In genomic region chr1:61184714-61185106, GRCh38 we compare ENCODE assay signal across 12 cellular contexts.
DNase-seq lines count a peak whose midpoint lies in the region; ATAC-seq, FAIRE-seq and TF ChIP-seq lines count a peak whose summit lies in the region.
"Had no signal": no experiment of that assay in that cellular context is flagged by ENCODE, and none has a peak within 500 bp of the region (broad histone marks: within the 10 kb centered on the region; RNA-seq: fewer than 3 reads in every experiment).

No MANE protein-coding gene starts in this region.

- H3K36me3 Mint-ChIP-seq in Calu3 (ENCODE audit: insufficient read depth, unreplicated experiment), result peaks cover 7% of the 10 kb centered on the region

- H3K27ac ChIP-seq in K562 (ENCODE audit: extremely low read depth, low read depth, low read length), result peak overlapping the region; percentile 89
- peak overlapping the region; percentile 82 to 93 (median 88) for H3K27ac ChIP-seq in gastroesophageal sphincter
- peak overlapping the region; percentile 94 for H3K27ac ChIP-seq in skeletal muscle tissue (ENCODE audit: low read depth, low read length)
- H3K27ac ChIP-seq: BLaER1, neutrophil had no signal

- no peak for TF ChIP-seq RAD21 in K562 (CRISPR knock-in tag; conservative IDR thresholded peaks at IDR 0.05 in 1 of 2, IDR thresholded peaks at IDR 0.05 in 1 of 2)

- H3K27me3 ChIP-seq in K562 (ENCODE audit: control insufficient read depth in 2 of 2, insufficient read depth in 2 of 2, low read length in 2 of 2), result no peaks in the 10 kb centered on the region
- no peaks in the 10 kb centered on the region for H3K27me3 ChIP-seq in gastroesophageal sphincter
- H3K27me3 ChIP-seq in skeletal muscle tissue (ENCODE audit: control insufficient read depth in 3 of 3, insufficient read depth in 3 of 3, low read length in 3 of 3), result no peaks in the 10 kb centered on the region
- H3K27me3 ChIP-seq: BLaER1, neutrophil had no signal

- H3K36me3 ChIP-seq in K562 (ENCODE audit: control insufficient read depth, insufficient read depth, low read length) (peaks cover 5% of the 10 kb centered on the region; the same call in 2 of the 3 replicates), gastroesophageal sphincter (no peaks in the 10 kb centered on the region), skeletal muscle tissue (ENCODE audit: control insufficient read depth in 3 of 3, insufficient read depth in 3 of 3, low read length in 3 of 3) (no peaks in the 10 kb centered on the region)
- H3K36me3 ChIP-seq: BLaER1, neutrophil had no signal

- no peak for ATAC-seq in K562
- no peak for ATAC-seq in gastroesophageal sphincter
- ATAC-seq: activated CD4-positive, alpha-beta T cell treated with anti-CD3 and anti-CD28 coated beads for 36 hours had no signal

- H3K4me1 Mint-ChIP-seq in Calu3 (ENCODE audit: low read depth, unreplicated experiment), result peaks cover 18% of the 10 kb centered on the region
- H3K4me1 Mint-ChIP-seq: activated CD4-positive, alpha-beta T cell treated with anti-CD3 and anti-CD28 coated beads for 36 hours had no signal

- no peak for FAIRE-seq in K562 (lab: Jason Lieb, UNC)

- H4K20me1 ChIP-seq in K562 (replicated peaks; ENCODE audit: control insufficient read depth, insufficient read depth, low read length), result no peaks in the 10 kb centered on the region
- H4K20me1 ChIP-seq: BLaER1 had no signal

- POLR2A ChIA-PET in K562 (lab: Yijun Ruan, JAX), result interaction anchor here (0.6 to 1.9 kb wide), 9 partner anchors 9 to 172 kb away, joined by 3 to 5 read pairs (median 4); no protein-coding TSS in a partner anchor

- DNase-seq in Calu3 (no peak), K562 (ENCODE audit: extremely low read depth in 1 of 4, low spot score in 3 of 4) (no peak), NCI-H748 treated with DMSO at 0.1 percent for 48 hours (lab: John Stamatoyannopoulos, UW) (no peak), HuH-7.5 (ENCODE audit: low spot score) (no peak), NCI-H748 (lab: John Stamatoyannopoulos, UW; ENCODE audit: unreplicated experiment) (no peak)
- no peak for DNase-seq in stimulated activated CD8-positive, alpha-beta memory T cell treated with anti-CD3 and anti-CD28 coated beads, Interleukin-4, amount 100 ng/mL, for 48 hours
- DNase-seq: activated CD4-positive, alpha-beta T cell treated with anti-CD3 and anti-CD28 coated beads for 36 hours; activated effector memory CD4-positive, alpha-beta T cell treated with Interleukin-2 at 50 U/mL for 16 hours had no signal

- no peaks in the 10 kb centered on the region for H3K27me3 Mint-ChIP-seq in Calu3 (ENCODE audit: unreplicated experiment)
- H3K27me3 Mint-ChIP-seq: activated CD4-positive, alpha-beta T cell treated with anti-CD3 and anti-CD28 coated beads for 36 hours had no signal

- no TSS peak for BruUV-seq in Calu3 (replicated peaks; lab: Mats Ljungman, UMichigan)
- no TSS peak for BruUV-seq in K562 (replicated peaks; lab: Mats Ljungman, UMichigan)

- H3K9ac ChIP-seq in K562 (ENCODE audit: insufficient read depth in 1 of 2, low read depth in 2 of 2, low read length in 2 of 2) (peak overlapping the region; percentile 72 to 73; a peak in 3 of 4 replicates), skeletal muscle tissue (ENCODE audit: low read depth in 1 of 3, low read length in 3 of 3) (peak overlapping the region; percentile 69 to 74 (median 71))
- H3K9ac ChIP-seq: BLaER1 had no signal

- TF ChIP-seq POLR2A in K562 (conservative IDR thresholded peaks at IDR 0.05) (no peak), gastroesophageal sphincter (IDR thresholded peaks at IDR 0.05) (no peak)

- H3K4me1 ChIP-seq in K562 (replicated peaks in 1 of 2; ENCODE audit: control insufficient read depth in 2 of 2, insufficient read depth in 2 of 2, low read length in 2 of 2), result peaks cover 12 to 32% of the 10 kb centered on the region in 2 experiments
- peaks cover 36 to 91% (median 48%) of the 10 kb centered on the region in 3 donors for H3K4me1 ChIP-seq in gastroesophageal sphincter
- peaks cover 39 to 54% (median 52%) of the 10 kb centered on the region in 3 donors for H3K4me1 ChIP-seq in skeletal muscle tissue (ENCODE audit: control insufficient read depth in 3 of 3, insufficient read depth in 3 of 3, low read length in 3 of 3)
- H3K4me1 ChIP-seq: BLaER1 had no signal

- intact Hi-C loops in Calu3 (cut with micrococcal nuclease; ENCODE audit: unreplicated experiment), result no loop called here
- intact Hi-C loops in K562 (cut with micrococcal nuclease), result loop anchor here (5.0 kb wide), 2 partner anchors 102 to 132 kb away; partner anchors contain the start of gene NFIA

- no peaks in the 10 kb centered on the region for H3K9me3 Mint-ChIP-seq in Calu3 (ENCODE audit: low read depth, unreplicated experiment)

- peak overlapping the region; percentile 60 for H3K4me3 Mint-ChIP-seq in Calu3 (ENCODE audit: low read depth, unreplicated experiment)
- H3K4me3 Mint-ChIP-seq: activated CD4-positive, alpha-beta T cell treated with anti-CD3 and anti-CD28 coated beads for 36 hours had no signal

- CTCF ChIA-PET in Calu3 (lab: Charles Lee), result no interaction called here
- CTCF ChIA-PET in K562 (lab: Yijun Ruan, JAX; ENCODE audit: low intra/inter-chr PET ratio), result no interaction called here

- TF ChIP-seq CTCF in Calu3 (IDR thresholded peaks at IDR 0.05; ENCODE audit: unreplicated experiment) (no peak), K562 (IDR thresholded peaks at IDR 0.05 in 2 of 3, conservative IDR thresholded peaks at IDR 0.05 in 1 of 3; ENCODE audit: insufficient read depth in 2 of 3, low read depth in 1 of 3, low read length in 3 of 3) (no peak), gastroesophageal sphincter (IDR thresholded peaks at IDR 0.05) (no peak)

- H3K9me1 ChIP-seq in K562 (ENCODE audit: control insufficient read depth, insufficient read depth, low read length), result no peaks in the 10 kb centered on the region

- H3K9me3 ChIP-seq in K562 (replicated peaks; ENCODE audit: control insufficient read depth, insufficient read depth, low read depth, low read length) (no peaks in the 10 kb centered on the region), gastroesophageal sphincter (no peaks in the 10 kb centered on the region), skeletal muscle tissue (ENCODE audit: control insufficient read depth in 3 of 3, low read length in 3 of 3) (no peaks in the 10 kb centered on the region)
- H3K9me3 ChIP-seq: BLaER1, neutrophil had no signal

- 0 out of 2 replicates have a peak overlapping the region, but pooled peaks have one; percentile 4 for H3K4me3 ChIP-seq in K562
- H3K4me3 ChIP-seq in gastroesophageal sphincter, result peak overlapping the region; percentile 45 to 68
- H3K4me3 ChIP-seq in skeletal muscle tissue (ENCODE audit: low read length in 3 of 3), result peak overlapping the region; percentile 55 to 78 (median 76)
- H3K4me3 ChIP-seq: BLaER1 had no signal

- H3K79me2 ChIP-seq in K562 (ENCODE audit: control insufficient read depth, insufficient read depth, low read length), result peaks cover 68% of the 10 kb centered on the region

- in situ Hi-C loops in K562 (cut with MboI), result no loop called here

- peak overlapping the region; percentile 72 for H3K4me2 ChIP-seq in K562 (ENCODE audit: insufficient read depth, low read length)
- H3K4me2 ChIP-seq: BLaER1 had no signal

- TF ChIP-seq EP300 in K562 (IDR thresholded peaks at IDR 0.05; ENCODE audit: low read length) (no peak), gastroesophageal sphincter (IDR thresholded peaks at IDR 0.05) (no peak)

- peak overlapping the region; percentile 90 for H2AFZ ChIP-seq in K562 (ENCODE audit: low read depth, low read length)

- H3K27ac Mint-ChIP-seq in Calu3 (ENCODE audit: unreplicated experiment), result peak overlapping the region; percentile 93
- H3K27ac Mint-ChIP-seq: activated CD4-positive, alpha-beta T cell treated with anti-CD3 and anti-CD28 coated beads for 36 hours had no signal

- WGBS in K562 (ENCODE audit: insufficient coverage, low coverage, missing lambda C conversion rate), result 3% methylated on average over 3 of the region's 3 CpGs
- 6 to 8% methylated on average over 3 of the region's 3 CpGs for WGBS in gastroesophageal sphincter (ENCODE audit: low coverage in 1 of 2), 2 donors

TF ChIP-seq in K562, 482 proteins besides CTCF, POLR2A, EP300 and RAD21:
- TF ChIP-seq NR2C2 (CRISPR knock-in tag; IDR thresholded peaks at IDR 0.05), result no peak
- TF ChIP-seq NR2C2 (tag; IDR thresholded peaks at IDR 0.05), result 0 out of 2 replicates have a peak, but pooled peaks have one; percentile 10
- TF ChIP-seq GABPA (tag; conservative IDR thresholded peaks at IDR 0.05; ENCODE audit: low read depth), result peak; percentile 10; the same call in 1 of the 2 replicates
- TF ChIP-seq LEF1 (IDR thresholded peaks at IDR 0.05), result no peak
- no peak for TF ChIP-seq HOXB6 (CRISPR knock-in tag; IDR thresholded peaks at IDR 0.05; ENCODE audit: borderline replicate concordance)
- TF ChIP-seq FOSL1 (tag; conservative IDR thresholded peaks at IDR 0.05), result peak; percentile 22; the same call in 1 of the 2 replicates
- TF ChIP-seq KLF10 (CRISPR knock-in tag; IDR thresholded peaks at IDR 0.05), result no peak
- peak in 1 of 2 experiments; percentile 66; a peak in 1 of 4 replicates for TF ChIP-seq ZNF639 (CRISPR knock-in tag; conservative IDR thresholded peaks at IDR 0.05 in 1 of 2, IDR thresholded peaks at IDR 0.05 in 1 of 2)

Comparison
In these comparisons a context has a peak if more than half of its experiments do, and no peak if none do; other contexts are left out.
1. H3K4me3 ChIP-seq: peak in every context shown above with its lines; median percentile 76 in skeletal muscle tissue; 56 in gastroesophageal sphincter; 4 in K562.